Comparison of ENCODE assay signal across 11 cellular contexts in the genomic region with DNA sequence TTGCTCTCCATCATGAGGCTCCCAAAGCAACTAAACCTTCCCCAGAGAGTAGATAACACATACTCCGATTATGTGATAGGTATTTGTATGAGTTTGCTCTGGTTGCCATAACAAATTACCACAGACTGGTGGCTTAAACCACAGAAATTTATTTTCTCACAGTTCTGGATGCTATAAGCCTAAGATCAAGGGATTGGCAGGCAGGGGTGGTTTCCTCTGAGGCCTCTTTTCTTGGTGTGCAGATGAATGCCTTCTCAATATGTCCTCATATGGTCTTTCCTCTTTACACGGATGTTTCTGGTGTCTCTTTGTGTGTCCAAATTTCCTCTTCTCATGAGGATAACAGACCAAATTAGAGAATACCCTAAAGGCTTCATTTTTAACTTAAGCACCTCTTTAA.
DNase-seq lines count a peak whose midpoint lies in the region; TF ChIP-seq lines count a peak whose summit lies in the region.
"Had no signal": no experiment of that assay in that cellular context is flagged by ENCODE, and none has a peak within 500 bp of the region (broad histone marks: within the 10 kb centered on the region; RNA-seq: fewer than 3 reads in every experiment).

No MANE protein-coding gene starts in this region.

- H3K4me3 ChIP-seq in BLaER1 treated with 17β-estradiol and CSF1 and Interleukin-3, amounts not matched to agents 10 nM and 100 nM, result no peak overlapping the region; a peak in 1 of 20 replicates
- H3K4me3 ChIP-seq in mesenchymal stem cell (ENCODE audit: insufficient read depth in 1 of 2, low read depth in 1 of 2, low read length in 2 of 2) (no peak overlapping the region), vagina (no peak overlapping the region)

- H3K27ac ChIP-seq in BLaER1 treated with 17β-estradiol and CSF1 and Interleukin-3, amounts not matched to agents 10 nM and 100 nM, result peak overlapping the region in 7 of 11 experiments; percentile 37 to 97 (median 76); a peak in 13 of 22 replicates
- H3K27ac ChIP-seq in mesenchymal stem cell (ENCODE audit: low read length, poor library complexity, severe bottlenecking), result no peak overlapping the region
- H3K27ac ChIP-seq in vagina, result no peak overlapping the region

- H3K9me3 ChIP-seq in BLaER1 treated with 17β-estradiol and CSF1 and Interleukin-3, amounts not matched to agents 10 nM and 100 nM (replicated peaks in 1 of 11), result peaks cover 0 to 3% (median 0%) of the 10 kb centered on the region in 11 experiments; a peak in 2 of 22 replicates
- no peaks in the 10 kb centered on the region for H3K9me3 ChIP-seq in mesenchymal stem cell (ENCODE audit: control insufficient read depth, low read length)
- H3K9me3 ChIP-seq in vagina, result no peaks in the 10 kb centered on the region

- no peaks in the 10 kb centered on the region for H3K27me3 ChIP-seq in BLaER1 treated with 17β-estradiol and CSF1 and Interleukin-3, amounts not matched to agents 10 nM and 100 nM
- H3K27me3 ChIP-seq in mesenchymal stem cell (ENCODE audit: control insufficient read depth in 1 of 2, insufficient read depth in 1 of 2, low read length in 2 of 2) (no peaks in the 10 kb centered on the region), vagina (no peaks in the 10 kb centered on the region)

- WGBS in mesenchymal stem cell, result 92% methylated on average over 1 of the region's 2 CpGs

- no peak overlapping the region for H2BK12ac ChIP-seq in mesenchymal stem cell (ENCODE audit: low read length in 2 of 2)

- no peaks in the 10 kb centered on the region for H4K20me1 ChIP-seq in BLaER1 treated with 17β-estradiol and CSF1 and Interleukin-3, amounts not matched to agents 10 nM and 100 nM

- no peak overlapping the region for H2AK5ac ChIP-seq in mesenchymal stem cell (ENCODE audit: low read length, severe bottlenecking)

- H2BK15ac ChIP-seq in mesenchymal stem cell (ENCODE audit: low read depth, poor library complexity, severe bottlenecking), result no peak overlapping the region

- DNase-seq in M059J (ENCODE audit: low read depth), result peak; percentile 79
- peak; percentile 4 for DNase-seq in activated T-helper 1 cell treated with Interleukin-2 at 50 U/mL for 16 hours (ENCODE audit: low read depth)
- peak; percentile 46 for DNase-seq in mesenchymal stem cell
- no peak for DNase-seq in DMS 273 (lab: John Stamatoyannopoulos, UW; ENCODE audit: unreplicated experiment)
- DNase-seq in NCI-H2227 treated with DMSO at 0.1 percent for 48 hours (lab: John Stamatoyannopoulos, UW), result no peak
- no peak for DNase-seq in NCI-H1694 (lab: John Stamatoyannopoulos, UW)
- DNase-seq in vagina (ENCODE audit: extremely low spot score in 2 of 2), result no peak
- DNase-seq: activated CD8-positive, alpha-beta memory T cell treated with anti-CD3 and anti-CD28 coated beads, Interleukin-2, amount 50 U/mL, for 48 hours; C1 segment of cervical spinal cord; mesendoderm had no signal

- H3K18ac ChIP-seq in mesenchymal stem cell (ENCODE audit: low read depth in 1 of 2, low read length in 2 of 2), result no peak overlapping the region

- H4K8ac ChIP-seq in mesenchymal stem cell (ENCODE audit: low read length), result no peak overlapping the region

- intact Hi-C loops in vagina (cut with DNase I), result no loop called here

- H3K23ac ChIP-seq in mesenchymal stem cell (ENCODE audit: low read length in 2 of 2), result no peak overlapping the region

- no peak for TF ChIP-seq CTCF in vagina (IDR thresholded peaks at IDR 0.05)

- no peaks in the 10 kb centered on the region for H3K36me3 ChIP-seq in BLaER1 treated with 17β-estradiol and CSF1 and Interleukin-3, amounts not matched to agents 10 nM and 100 nM
- no peaks in the 10 kb centered on the region for H3K36me3 ChIP-seq in mesenchymal stem cell (ENCODE audit: control insufficient read depth in 1 of 2, insufficient read depth in 2 of 2, low read depth in 1 of 2, low read length in 2 of 2)
- no peaks in the 10 kb centered on the region for H3K36me3 ChIP-seq in vagina

- no peak overlapping the region for H3K14ac ChIP-seq in mesenchymal stem cell (ENCODE audit: low read length in 2 of 2)

- no peak overlapping the region for H2BK5ac ChIP-seq in mesenchymal stem cell (ENCODE audit: low read depth, low read length, poor library complexity, severe bottlenecking)

- H3K4ac ChIP-seq in mesenchymal stem cell (ENCODE audit: low read depth in 1 of 2, low read length in 2 of 2), result no peak overlapping the region

- peaks cover 17 to 66% (median 52%) of the 10 kb centered on the region in 10 experiments for H3K4me1 ChIP-seq in BLaER1 treated with 17β-estradiol and CSF1 and Interleukin-3, amounts not matched to agents 10 nM and 100 nM
- H3K4me1 ChIP-seq in mesenchymal stem cell (ENCODE audit: control insufficient read depth, insufficient read depth, low read depth, low read length) (no peaks in the 10 kb centered on the region), vagina (no peaks in the 10 kb centered on the region)

- no peak for TF ChIP-seq POLR2A in vagina (IDR thresholded peaks at IDR 0.05)

- H4K91ac ChIP-seq in mesenchymal stem cell (ENCODE audit: low read length), result no peak overlapping the region

- peak overlapping the region in 4 of 11 experiments; percentile 31 to 78 (median 54); a peak in 5 of 22 replicates for H3K9ac ChIP-seq in BLaER1 treated with 17β-estradiol and CSF1 and Interleukin-3, amounts not matched to agents 10 nM and 100 nM
- H3K9ac ChIP-seq in mesenchymal stem cell (ENCODE audit: low read length), result no peak overlapping the region

- H2BK120ac ChIP-seq in mesenchymal stem cell (ENCODE audit: low read depth, low read length), result no peak overlapping the region

- H2AFZ ChIP-seq in mesenchymal stem cell (ENCODE audit: low read depth, low read length), result no peak overlapping the region

- H3K79me1 ChIP-seq in mesenchymal stem cell (replicated peaks; ENCODE audit: low read length, poor library complexity, severe bottlenecking), result no peaks in the 10 kb centered on the region

- peak overlapping the region in 10 of 11 experiments; percentile 18 to 78 (median 68); a peak in 19 of 22 replicates for H3K4me2 ChIP-seq in BLaER1 treated with 17β-estradiol and CSF1 and Interleukin-3, amounts not matched to agents 10 nM and 100 nM
- no peak overlapping the region for H3K4me2 ChIP-seq in mesenchymal stem cell (ENCODE audit: low read length, poor library complexity, severe bottlenecking)

Comparison
In these comparisons a context has a peak if more than half of its experiments do, and no peak if none do; other contexts are left out.
1. H3K27ac ChIP-seq: peak in BLaER1 treated with 17β-estradiol and CSF1 and Interleukin-3, amounts not matched to agents 10 nM and 100 nM (7 of 11); none in mesenchymal stem cell (single experiment) and vagina (single experiment).
2. DNase-seq: peak in M059J (single experiment), activated T-helper 1 cell treated with Interleukin-2 at 50 U/mL for 16 hours (single experiment) and mesenchymal stem cell (single experiment); none in DMS 273 (single experiment), NCI-H2227 treated with DMSO at 0.1 percent for 48 hours (single experiment), NCI-H1694 (single experiment) and vagina (0 of 2).